Comparison of ENCODE assay signal across 8 cellular contexts in the genomic region with DNA sequence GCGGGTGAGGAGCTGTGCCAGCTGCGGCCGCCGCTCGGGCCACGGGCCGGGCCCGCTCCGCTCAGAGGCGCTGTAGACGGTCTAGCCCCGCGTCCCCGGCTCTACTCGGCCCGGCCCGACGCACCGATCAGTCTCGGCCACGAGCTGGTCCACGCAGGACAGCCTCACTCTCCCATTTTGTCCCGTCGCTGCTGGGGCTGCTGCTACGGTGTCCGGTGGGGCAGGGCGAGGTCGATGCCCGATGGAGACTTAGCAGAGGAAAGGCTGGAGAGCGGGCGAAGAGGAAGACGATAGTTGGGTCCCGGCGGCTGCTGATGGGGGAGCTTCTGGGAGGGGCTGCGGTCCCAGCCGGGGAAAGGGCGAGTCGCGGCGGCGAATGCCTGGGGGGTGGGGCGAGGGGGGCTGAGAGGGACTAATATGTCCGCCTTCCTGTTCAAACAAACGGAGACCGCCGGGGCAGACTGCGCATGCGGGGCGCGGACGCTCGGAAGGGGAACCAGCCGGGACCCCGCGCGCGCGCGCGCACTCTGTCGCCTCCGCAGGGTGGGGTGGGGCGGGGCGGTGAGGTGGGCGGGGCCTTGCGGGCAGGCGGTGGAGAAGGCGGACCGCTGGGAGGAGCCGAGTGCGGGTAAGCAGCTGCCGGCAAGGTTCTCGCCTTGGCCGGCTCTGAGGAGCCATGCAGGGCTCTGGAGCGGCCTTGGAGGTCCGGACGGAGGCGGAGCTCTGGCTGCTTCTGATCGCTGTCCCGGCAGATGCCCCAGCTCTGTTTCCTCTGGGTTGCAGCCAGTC. TPM values are rescaled to one million over a fixed set of nuclear protein-coding genes. Genes with fewer than 3 reads are reported as not detected.
A peak's percentile ranks its signal among the peaks of the same experiment; 100 is the strongest.
DNase-seq lines count a peak whose midpoint lies in the region; ATAC-seq lines count a peak whose summit lies in the region.

A gene (minus strand): TSS at position 463 of the 789 bp plus-strand sequence. CDS start 903 bp downstream, outside the sequence.

- POLR2A ChIA-PET in activated CD8-positive, alpha-beta memory T cell treated with anti-CD3 and anti-CD28 coated beads for 36 hours (lab: Charles Lee) = interaction anchor here (0.6 to 1.1 kb wide), 8 partner anchors 13 to 593 kb away, joined by 3 to 4 read pairs (median 3); a partner anchor contains a TSS

- peak; percentile 98 for DNase-seq in COR-L47 (lab: John Stamatoyannopoulos, UW)
- DNase-seq in HT1080 (ENCODE audit: low read depth) = peak; percentile 93
- DNase-seq in NOMO-1 (lab: John Stamatoyannopoulos, UW; ENCODE audit: unreplicated experiment in 2 of 2) = peak; percentile 92 to 93
- DNase-seq in effector CD8-positive, alpha-beta T cell (lab: John Stamatoyannopoulos, UW) = peak; percentile 99
- DNase-seq in lung microvascular endothelial cell (ENCODE audit: low read depth in 2 of 2) = peak; percentile 97
- peak; percentile 97 to 99 (median 98) for DNase-seq in stimulated activated CD4-positive, alpha-beta T cell treated with anti-CD3 and anti-CD28 coated beads, TNF-alpha, amount 100 ng/mL, for 4 hours (ENCODE audit: low read depth in 3 of 3)

- ATAC-seq in GM21367 (IDR thresholded peaks at IDR 0.05; ENCODE audit: unreplicated experiment) = peak; percentile 89

- CTCF ChIA-PET in activated CD8-positive, alpha-beta memory T cell treated with anti-CD3 and anti-CD28 coated beads for 36 hours (lab: Charles Lee) = interaction anchor here (1.1 kb wide), 1 partner anchor 489 kb away, joined by 4 read pairs; a partner anchor contains a TSS

RNA-seq across cellular contexts. Expression of the gene that starts here (rescaled TPM):
- 16.4 and 26.7 TPM in 2 replicates for total RNA-seq in HT1080 (2014; rRNA removed; shearing (Covaris generic))
- polyA plus RNA-seq in HT1080 (2015; cell fraction: cytosol; rRNA removed) = 12.2 and 20.4 TPM in 2 replicates
- 32.1 and 35.3 TPM in 2 replicates for polyA plus RNA-seq in HT1080 (2015; cell fraction: nucleus; rRNA removed)
- 10 to 100 TPM; 54.8 to 58.0 TPM for total RNA-seq in activated CD8-positive, alpha-beta memory T cell treated with anti-CD3 and anti-CD28 coated beads for 36 hours
- total RNA-seq in lung microvascular endothelial cell = 26.8 and 31.3 TPM in 2 replicates

Comparison
In these comparisons a context has a peak if more than half of its experiments do, and no peak if none do; other contexts are left out.
1. Peak in every context shown above with its lines: DNase-seq and ATAC-seq.